ENCODE assay signal across 18 cellular contexts in genomic region chr11:92738281-92738680, GRCh38.
"Had no signal": no experiment of that assay in that cellular context is flagged by ENCODE, and none has a peak within 500 bp of the region (broad histone marks: within the 10 kb centered on the region; RNA-seq: fewer than 3 reads in every experiment).

No MANE protein-coding gene starts in this region.

- H3K4me1 ChIP-seq: esophagus squamous epithelium, gastrocnemius medialis had no signal

- H3K36me3 ChIP-seq: esophagus squamous epithelium, gastrocnemius medialis, ovary, tibial nerve had no signal

- H3K27me3 ChIP-seq: esophagus squamous epithelium, gastrocnemius medialis, ovary, testis, tibial nerve had no signal

- H3K9me3 Mint-ChIP-seq: dendritic cell treated with granulocyte-macrophage colony-stimulating factor and Interleukin-4, amounts not matched to agents 40 ng/mL and 50 ng/mL, for 4 days; nephron progenitor cell; stimulated activated memory B cell treated with anti-CD40 and anti-IgM and Interleukin-4, amounts not matched to agents 10 μg/mL and 1 μg/mL and 100 μg/mL, for 72 hours; stimulated activated naive CD8-positive, alpha-beta T cell treated with anti-CD3 and anti-CD28 coated beads, Interleukin-15, Interleukin-2, amounts not matched to agents 100 ng/mL and 50 ng/mL, for 24 hours had no signal

- H3K27ac ChIP-seq: esophagus squamous epithelium, gastrocnemius medialis, ovary, testis, tibial nerve had no signal

- H3K4me3 ChIP-seq: esophagus squamous epithelium, gastrocnemius medialis, ovary, testis, tibial nerve had no signal

- H3K4me1 Mint-ChIP-seq: naive thymus-derived CD4-positive, alpha-beta T cell; stimulated activated memory B cell treated with anti-CD40 and anti-IgM and Interleukin-4, amounts not matched to agents 10 μg/mL and 1 μg/mL and 100 μg/mL, for 72 hours had no signal

- H3K4me3 Mint-ChIP-seq: dendritic cell treated with granulocyte-macrophage colony-stimulating factor and Interleukin-4, amounts not matched to agents 40 ng/mL and 50 ng/mL, for 4 days; naive thymus-derived CD4-positive, alpha-beta T cell; nephron progenitor cell; stimulated activated memory B cell treated with anti-CD40 and anti-IgM and Interleukin-4, amounts not matched to agents 10 μg/mL and 1 μg/mL and 100 μg/mL, for 72 hours; stimulated activated naive CD8-positive, alpha-beta T cell treated with anti-CD3 and anti-CD28 coated beads, Interleukin-15, Interleukin-2, amounts not matched to agents 100 ng/mL and 50 ng/mL, for 24 hours had no signal

- DNase-seq: cerebellar nuclear complex; esophagus squamous epithelium; islet precursor cell; naive thymus-derived CD4-positive, alpha-beta T cell; nephron progenitor cell; nucleus accumbens; ovary; right cardiac atrium; stimulated activated CD4-positive, alpha-beta T cell treated with anti-CD3 and anti-CD28 coated beads, Interleukin-15, amount 100 ng/mL, for 24 hours; stimulated activated CD4-positive, alpha-beta T cell treated with anti-CD3 and anti-CD28 coated beads, Interleukin-1b, Interleukin-23, amount 100 ng/mL, for 48 hours; stimulated activated CD4-positive, alpha-beta T cell treated with anti-CD3 and anti-CD28 coated beads, Interleukin-4, amount 100 ng/mL, for 24 hours had no signal

- H3K27me3 Mint-ChIP-seq: dendritic cell treated with granulocyte-macrophage colony-stimulating factor and Interleukin-4, amounts not matched to agents 40 ng/mL and 50 ng/mL, for 4 days; naive thymus-derived CD4-positive, alpha-beta T cell; progenitor cell of endocrine pancreas; stimulated activated memory B cell treated with anti-CD40 and anti-IgM and Interleukin-4, amounts not matched to agents 10 μg/mL and 1 μg/mL and 100 μg/mL, for 72 hours; stimulated activated naive CD8-positive, alpha-beta T cell treated with anti-CD3 and anti-CD28 coated beads, Interleukin-15, Interleukin-2, amounts not matched to agents 100 ng/mL and 50 ng/mL, for 24 hours had no signal

- H3K9me3 ChIP-seq: esophagus squamous epithelium, gastrocnemius medialis, ovary, testis, tibial nerve had no signal

- H3K27ac Mint-ChIP-seq: dendritic cell treated with granulocyte-macrophage colony-stimulating factor and Interleukin-4, amounts not matched to agents 40 ng/mL and 50 ng/mL, for 4 days; naive thymus-derived CD4-positive, alpha-beta T cell; nephron progenitor cell; progenitor cell of endocrine pancreas; stimulated activated memory B cell treated with anti-CD40 and anti-IgM and Interleukin-4, amounts not matched to agents 10 μg/mL and 1 μg/mL and 100 μg/mL, for 72 hours; stimulated activated naive CD8-positive, alpha-beta T cell treated with anti-CD3 and anti-CD28 coated beads, Interleukin-15, Interleukin-2, amounts not matched to agents 100 ng/mL and 50 ng/mL, for 24 hours had no signal

- H3K36me3 Mint-ChIP-seq: naive thymus-derived CD4-positive, alpha-beta T cell; stimulated activated memory B cell treated with anti-CD40 and anti-IgM and Interleukin-4, amounts not matched to agents 10 μg/mL and 1 μg/mL and 100 μg/mL, for 72 hours had no signal
